In genomic region chr16:87060026-87060986, GRCh38 we compare ENCODE assay signal across 12 cellular contexts.
DNase-seq lines count a peak whose midpoint lies in the region; ATAC-seq, FAIRE-seq and TF ChIP-seq lines count a peak whose summit lies in the region.
"Had no signal": no experiment of that assay in that cellular context is flagged by ENCODE, and none has a peak within 500 bp of the region (broad histone marks: within the 10 kb centered on the region; RNA-seq: fewer than 3 reads in every experiment).

No MANE protein-coding gene starts in this region.

- no peaks in the 10 kb centered on the region for H3K9me3 ChIP-seq in A673 (ENCODE audit: low read depth, low read length, poor library complexity, severe bottlenecking)
- no peaks in the 10 kb centered on the region for H3K9me3 ChIP-seq in IMR-90 (ENCODE audit: control insufficient read depth, insufficient read depth, low read length)
- no peaks in the 10 kb centered on the region for H3K9me3 ChIP-seq in kidney (ENCODE audit: control insufficient read depth in 1 of 2, low read length in 2 of 2)
- H3K9me3 ChIP-seq: prostate gland had no signal

- H3K23ac ChIP-seq in IMR-90 (ENCODE audit: low read depth, low read length), result no peak overlapping the region

- H3K27ac ChIP-seq in A673 (ENCODE audit: low read depth, low read length, poor library complexity, severe bottlenecking) (no peak overlapping the region), IMR-90 (ENCODE audit: insufficient read depth, low read length) (no peak overlapping the region), kidney (ENCODE audit: low read depth in 2 of 2, low read length in 2 of 2) (peak overlapping the region in 1 of 2 donors; percentile 28)
- H3K27ac ChIP-seq: prostate gland had no signal

- H4K20me1 ChIP-seq in IMR-90 (ENCODE audit: insufficient read depth, low read length), result no peaks in the 10 kb centered on the region

- H3K36me3 ChIP-seq in A673 (ENCODE audit: insufficient read depth, low read length, poor library complexity, severe bottlenecking) (no peaks in the 10 kb centered on the region), IMR-90 (ENCODE audit: control insufficient read depth, insufficient read depth, low read length) (no peaks in the 10 kb centered on the region), kidney (ENCODE audit: control insufficient read depth in 1 of 2, insufficient read depth in 2 of 2, low read length in 2 of 2) (no peaks in the 10 kb centered on the region)
- H3K36me3 ChIP-seq: prostate gland had no signal

- peak overlapping the region; percentile 49; the same call in 1 of the 2 replicates for H2BK120ac ChIP-seq in IMR-90 (ENCODE audit: low read depth, low read length)

- TF ChIP-seq POLR2A in IMR-90 (IDR thresholded peaks at IDR 0.05; ENCODE audit: low read depth, low read length), result no peak

- CTCF ChIA-PET in A673 (lab: Charles Lee), result no interaction called here
- CTCF ChIA-PET in IMR-90 (lab: Yijun Ruan, JAX), result interaction anchor here (0.7 to 1.3 kb wide), 4 partner anchors 209 to 497 kb away, joined by 3 to 4 read pairs (median 3); no protein-coding TSS in a partner anchor
- CTCF ChIA-PET in activated CD8-positive, alpha-beta T cell treated with anti-CD3 and anti-CD28 coated beads, Interleukin-2, amount 10 ng/mL, durations not matched to agents 7 days and 5 days (lab: Charles Lee), result interaction anchor here (3.0 to 3.9 kb wide), 2 partner anchors 8 to 496 kb away, joined by 10 to 43 read pairs; no protein-coding TSS in a partner anchor

- TF ChIP-seq RAD21 in IMR-90 (IDR thresholded peaks at IDR 0.05; ENCODE audit: low read length), result peak; percentile 64

- H4K91ac ChIP-seq in IMR-90 (ENCODE audit: insufficient read depth, low read depth, low read length), result no peak overlapping the region; the same call in 1 of the 2 replicates

- no peak overlapping the region for H4K5ac ChIP-seq in IMR-90 (ENCODE audit: low read depth, low read length)

- peak overlapping the region; percentile 3; the same call in 1 of the 3 replicates for H2BK15ac ChIP-seq in IMR-90 (ENCODE audit: low read depth, low read length)

- FAIRE-seq in kidney (lab: Jason Lieb, UNC), result no peak

- H3K4me3 Mint-ChIP-seq in activated CD8-positive, alpha-beta T cell treated with anti-CD3 and anti-CD28 coated beads, Interleukin-2, amount 10 ng/mL, durations not matched to agents 7 days and 5 days, result no peak overlapping the region
- H3K4me3 Mint-ChIP-seq: activated naive CD8-positive, alpha-beta T cell treated with anti-CD3 and anti-CD28 coated beads for 36 hours; CD8-positive, alpha-beta memory T cell had no signal

- peak overlapping the region; percentile 26; the same call in 1 of the 2 replicates for H3K4ac ChIP-seq in IMR-90 (ENCODE audit: low read depth, low read length)

- no peaks in the 10 kb centered on the region for H3K36me3 Mint-ChIP-seq in activated CD8-positive, alpha-beta T cell treated with anti-CD3 and anti-CD28 coated beads, Interleukin-2, amount 10 ng/mL, durations not matched to agents 7 days and 5 days (ENCODE audit: low read depth)
- H3K36me3 Mint-ChIP-seq: activated naive CD8-positive, alpha-beta T cell treated with anti-CD3 and anti-CD28 coated beads for 36 hours; CD8-positive, alpha-beta memory T cell had no signal

- H3K4me3 ChIP-seq in A673 (ENCODE audit: low read depth, low read length, poor library complexity, severe bottlenecking) (no peak overlapping the region), IMR-90 (ENCODE audit: insufficient read depth, low read depth, low read length) (no peak overlapping the region), astrocyte of the spinal cord (ENCODE audit: low read depth, low read length) (no peak overlapping the region), kidney (ENCODE audit: low read length in 2 of 2) (peak overlapping the region; percentile 23 to 34)
- H3K4me3 ChIP-seq: prostate gland had no signal

- 0 out of 2 replicates have a peak overlapping the region, but pooled peaks have one; percentile 18 for H3K14ac ChIP-seq in IMR-90 (replicated peaks; ENCODE audit: low read depth, low read length)

- intact Hi-C loops in A673 (cut with micrococcal nuclease; ENCODE audit: unreplicated experiment), result loop anchor here (10.0 kb wide), 1 partner anchor 234 kb away; no protein-coding TSS in a partner anchor
- intact Hi-C loops in IMR-90 (cut with micrococcal nuclease), result loop anchor here (2.0 to 10.0 kb wide), 3 partner anchors 136 to 486 kb away; no protein-coding TSS in a partner anchor
- intact Hi-C loops in kidney (cut with DNase I), result loop anchor here (5.0 kb wide), 1 partner anchor 493 kb away; the partner anchor contains the start of gene FOXC2

- no peaks in the 10 kb centered on the region for H3K9me3 Mint-ChIP-seq in activated CD8-positive, alpha-beta T cell treated with anti-CD3 and anti-CD28 coated beads, Interleukin-2, amount 10 ng/mL, durations not matched to agents 7 days and 5 days (ENCODE audit: insufficient read depth)
- H3K9me3 Mint-ChIP-seq: activated naive CD8-positive, alpha-beta T cell treated with anti-CD3 and anti-CD28 coated beads for 36 hours had no signal

- no peak overlapping the region for H3K56ac ChIP-seq in IMR-90 (ENCODE audit: extremely low read depth, insufficient read depth, low read length)

- H2BK5ac ChIP-seq in IMR-90 (ENCODE audit: low read depth, low read length, poor library complexity, severe bottlenecking), result no peak overlapping the region

- peak overlapping the region; percentile 43; the same call in 1 of the 2 replicates for H3K4me2 ChIP-seq in IMR-90 (ENCODE audit: low read depth, low read length)

- H2AK9ac ChIP-seq in IMR-90 (replicated peaks; ENCODE audit: low read depth, low read length, poor library complexity), result peak overlapping the region; percentile 3

- no peaks in the 10 kb centered on the region for H3K79me1 ChIP-seq in IMR-90 (ENCODE audit: low read depth in 1 of 2, low read length in 2 of 2)

- peaks cover 2% of the 10 kb centered on the region for H3K4me1 Mint-ChIP-seq in activated CD8-positive, alpha-beta T cell treated with anti-CD3 and anti-CD28 coated beads, Interleukin-2, amount 10 ng/mL, durations not matched to agents 7 days and 5 days (ENCODE audit: low read depth)
- H3K4me1 Mint-ChIP-seq: activated naive CD8-positive, alpha-beta T cell treated with anti-CD3 and anti-CD28 coated beads for 36 hours; CD8-positive, alpha-beta memory T cell had no signal

- H3K4me1 ChIP-seq in A673 (ENCODE audit: insufficient read depth, low read length, poor library complexity, severe bottlenecking) (no peaks in the 10 kb centered on the region), IMR-90 (ENCODE audit: control insufficient read depth, insufficient read depth, low read length) (no peaks in the 10 kb centered on the region; the same call in 1 of the 2 replicates), kidney (ENCODE audit: control insufficient read depth in 1 of 2, insufficient read depth in 1 of 2, low read depth in 1 of 2, low read length in 2 of 2) (peaks cover 0 to under 1% of the 10 kb centered on the region in 2 donors)
- H3K4me1 ChIP-seq: prostate gland had no signal

- DNase-seq in A673 (ENCODE audit: low spot score), result peak; percentile 30
- peak; percentile 73 for DNase-seq in IMR-90
- DNase-seq in astrocyte of the spinal cord (ENCODE audit: low read depth, low spot score), result peak; percentile 72
- no peak for DNase-seq in kidney
- no peak for DNase-seq in stimulated activated CD4-positive, alpha-beta T cell treated with anti-CD3 and anti-CD28 coated beads, Interleukin-2, amount 100 ng/mL, for 48 hours
- DNase-seq in NCI-H1930 (lab: John Stamatoyannopoulos, UW), result no peak
- no peak for DNase-seq in activated CD8-positive, alpha-beta T cell treated with anti-CD3 and anti-CD28 coated beads, Interleukin-2, amount 10 ng/mL, durations not matched to agents 7 days and 5 days
- DNase-seq in T-helper 1 cell, result no peak
- DNase-seq: activated naive CD8-positive, alpha-beta T cell treated with anti-CD3 and anti-CD28 coated beads for 36 hours; CD8-positive, alpha-beta memory T cell; NCI-H2107 had no signal

- BruUV-seq in A673 (replicated peaks; lab: Mats Ljungman, UMichigan), result no TSS peak
- no TSS peak for BruUV-seq in IMR-90 (replicated peaks; lab: Mats Ljungman, UMichigan)

- ATAC-seq in IMR-90 (ENCODE audit: low read depth), result peak; percentile 64
- ATAC-seq in activated CD8-positive, alpha-beta T cell treated with anti-CD3 and anti-CD28 coated beads, Interleukin-2, amount 10 ng/mL, durations not matched to agents 7 days and 5 days, result no peak

- dilution Hi-C loops in IMR-90 (cut with HindIII; ENCODE audit: low sequenced_read_pairs, unreplicated experiment), result no loop called here

- H3K27me3 ChIP-seq in A673 (replicated peaks; ENCODE audit: insufficient read depth, low read depth, low read length, poor library complexity) (no peaks in the 10 kb centered on the region), IMR-90 (ENCODE audit: control insufficient read depth, insufficient read depth, low read length) (no peaks in the 10 kb centered on the region)

- H2AK5ac ChIP-seq in IMR-90 (ENCODE audit: low read depth, low read length), result no peak overlapping the region

- POLR2A ChIA-PET in A673 (lab: Charles Lee; ENCODE audit: low non-redundant PET) (no interaction called here), IMR-90 (lab: Charles Lee; ENCODE audit: unreplicated experiment) (no interaction called here)
- POLR2A ChIA-PET in activated CD8-positive, alpha-beta T cell treated with anti-CD3 and anti-CD28 coated beads, Interleukin-2, amount 10 ng/mL, durations not matched to agents 7 days and 5 days (lab: Charles Lee), result no interaction called here

- no peaks in the 10 kb centered on the region for H3K9me1 ChIP-seq in IMR-90 (ENCODE audit: insufficient read depth, low read length)

- H2BK20ac ChIP-seq in IMR-90 (ENCODE audit: low read depth, low read length), result peak overlapping the region; percentile 33; the same call in 1 of the 2 replicates

- H3K18ac ChIP-seq in IMR-90 (ENCODE audit: low read depth, low read length), result no peak overlapping the region

- in situ Hi-C loops in IMR-90 (cut with MboI; ENCODE audit: low sequenced_read_pairs), result loop anchor here (5.0 kb wide), 1 partner anchor 493 kb away; the partner anchor contains the start of gene FOXC2
- in situ Hi-C loops in astrocyte of the spinal cord (cut with HindIII; ENCODE audit: low sequenced_read_pairs), result loop anchor here (25.0 kb wide), 1 partner anchor 498 kb away; the partner anchor contains the start of genes FOXC2 and MTHFSD

- peak overlapping the region in 1 of 2 experiments; percentile 17; a peak in 1 of 4 replicates for H4K8ac ChIP-seq in IMR-90 (ENCODE audit: low read depth in 2 of 2, low read length in 2 of 2)

- no peak overlapping the region for H3K27ac Mint-ChIP-seq in activated CD8-positive, alpha-beta T cell treated with anti-CD3 and anti-CD28 coated beads, Interleukin-2, amount 10 ng/mL, durations not matched to agents 7 days and 5 days
- H3K27ac Mint-ChIP-seq: activated naive CD8-positive, alpha-beta T cell treated with anti-CD3 and anti-CD28 coated beads for 36 hours; CD8-positive, alpha-beta memory T cell had no signal

- no peak overlapping the region for H3K9ac ChIP-seq in IMR-90 (ENCODE audit: low read depth, low read length)
- H3K9ac ChIP-seq in kidney (ENCODE audit: low read length in 2 of 2), result peak overlapping the region in 1 of 2 donors; percentile 16

- peak overlapping the region; percentile 79 for H2AFZ ChIP-seq in IMR-90 (replicated peaks; ENCODE audit: low read length, poor library complexity)

- peaks cover 17% of the 10 kb centered on the region for H3K27me3 Mint-ChIP-seq in activated CD8-positive, alpha-beta T cell treated with anti-CD3 and anti-CD28 coated beads, Interleukin-2, amount 10 ng/mL, durations not matched to agents 7 days and 5 days (ENCODE audit: low read depth)

- WGBS in IMR-90 (ENCODE audit: extremely low coverage in 2 of 2, insufficient read length in 1 of 2), 2 experiments, result 100% methylated on average over 1 of the region's 16 CpGs; no CpG with 5 or more reads in 1 of the 2 experiments

- TF ChIP-seq CTCF in A673 (conservative IDR thresholded peaks at IDR 0.05; ENCODE audit: low read depth, low read length) (no peak), IMR-90 (conservative IDR thresholded peaks at IDR 0.05; ENCODE audit: low read depth, low read length) (peak; percentile 54), astrocyte of the spinal cord (IDR thresholded peaks at IDR 0.05; ENCODE audit: low read depth, low read length) (peak; percentile 52), kidney (IDR thresholded peaks at IDR 0.05; ENCODE audit: borderline replicate concordance, extremely low read depth, insufficient read depth) (no peak)

Comparison
In these comparisons a context has a peak if more than half of its experiments do, and no peak if none do; other contexts are left out.
1. DNase-seq: peak in A673 (single experiment), IMR-90 (single experiment) and astrocyte of the spinal cord (single experiment); none in kidney (single experiment), stimulated activated CD4-positive, alpha-beta T cell treated with anti-CD3 and anti-CD28 coated beads, Interleukin-2, amount 100 ng/mL, for 48 hours (0 of 2), NCI-H1930 (0 of 2), activated CD8-positive, alpha-beta T cell treated with anti-CD3 and anti-CD28 coated beads, Interleukin-2, amount 10 ng/mL, durations not matched to agents 7 days and 5 days (single experiment) and T-helper 1 cell (0 of 5).
2. H3K4me3 ChIP-seq: peak in kidney (2 of 2); none in A673 (single experiment), IMR-90 (single experiment) and astrocyte of the spinal cord (single experiment).
3. CTCF ChIP-seq: peak in IMR-90 (single experiment) and astrocyte of the spinal cord (single experiment); none in A673 (single experiment) and kidney (single experiment).